ENCODE assay signal across 8 cellular contexts in the genomic region with DNA sequence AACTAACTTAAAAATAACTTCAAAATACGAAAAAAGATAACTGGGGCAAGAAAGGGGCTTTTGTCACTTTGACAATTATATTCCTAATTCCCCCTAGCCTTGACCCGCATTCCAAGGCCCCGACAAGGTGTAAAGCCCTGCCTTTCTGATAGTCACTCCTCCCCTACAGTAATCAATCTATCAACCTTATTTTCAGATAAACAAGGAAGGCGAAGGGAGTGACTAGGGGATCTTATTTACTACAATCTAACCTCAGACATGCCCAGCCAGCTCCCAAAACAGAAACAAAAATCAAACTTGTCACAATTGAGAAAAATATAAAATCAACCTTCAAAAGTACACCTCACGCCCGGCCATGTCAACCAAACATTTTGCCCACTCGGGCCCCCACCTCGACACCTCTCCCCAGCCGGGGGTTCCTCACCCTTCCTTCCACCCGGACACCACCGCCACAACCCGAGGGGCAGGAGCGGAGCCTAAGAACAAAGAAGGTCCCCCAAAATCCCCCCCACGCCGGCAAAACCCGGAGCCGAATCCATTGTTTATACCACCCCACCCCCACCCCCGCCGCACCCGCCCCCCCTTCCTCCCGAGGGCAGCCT. TPM values are rescaled to one million over a fixed set of nuclear protein-coding genes. Genes with fewer than 3 reads are reported as not detected.
A peak's percentile ranks its signal among the peaks of the same experiment; 100 is the strongest.
DNase-seq lines count a peak whose midpoint lies in the region; ATAC-seq and TF ChIP-seq lines count a peak whose summit lies in the region.

No MANE protein-coding gene starts in this region.

- peak overlapping the region; percentile 97 for H3K4me2 ChIP-seq in mammary epithelial cell (ENCODE audit: insufficient read depth, low read depth, low read length)
- peak overlapping the region; percentile 87 for H3K4me2 ChIP-seq in mesenchymal stem cell (ENCODE audit: low read length, poor library complexity, severe bottlenecking)

- no peak overlapping the region for H2BK12ac ChIP-seq in mesenchymal stem cell (ENCODE audit: low read length in 2 of 2)

- H3K9ac ChIP-seq in mammary epithelial cell (ENCODE audit: insufficient read depth, low read length) (peak overlapping the region; percentile 81), mesenchymal stem cell (ENCODE audit: low read length) (peak overlapping the region; percentile 97)

- no peak overlapping the region for H2AK5ac ChIP-seq in mesenchymal stem cell (ENCODE audit: low read length, severe bottlenecking)

- H3K36me3 ChIP-seq in mammary epithelial cell (ENCODE audit: insufficient read depth, low read length), result peaks cover 4% of the 10 kb centered on the region
- H3K36me3 ChIP-seq in mesenchymal stem cell (ENCODE audit: control insufficient read depth in 1 of 2, insufficient read depth in 2 of 2, low read depth in 1 of 2, low read length in 2 of 2), result peaks cover 4 to 29% of the 10 kb centered on the region in 2 experiments
- peaks cover 0 to 11% of the 10 kb centered on the region in 2 donors for H3K36me3 ChIP-seq in vagina

- under 1% methylated on average over 14 of the region's 21 CpGs for WGBS in mammary epithelial cell (ENCODE audit: low coverage, missing lambda C conversion rate)
- 23% methylated on average over 9 of the region's 21 CpGs for WGBS in mesenchymal stem cell

- no peak overlapping the region for H3K14ac ChIP-seq in mesenchymal stem cell (ENCODE audit: low read length in 2 of 2)

- no peak overlapping the region for H4K91ac ChIP-seq in mesenchymal stem cell (ENCODE audit: low read length)

- H2BK15ac ChIP-seq in mesenchymal stem cell (ENCODE audit: low read depth, poor library complexity, severe bottlenecking), result no peak overlapping the region

- no peaks in the 10 kb centered on the region for H3K27me3 ChIP-seq in mammary epithelial cell (ENCODE audit: insufficient read depth, low read length)
- H3K27me3 ChIP-seq in mesenchymal stem cell (ENCODE audit: control insufficient read depth in 1 of 2, insufficient read depth in 1 of 2, low read length in 2 of 2), result no peaks in the 10 kb centered on the region
- H3K27me3 ChIP-seq in vagina, result no peaks in the 10 kb centered on the region

- H3K9me3 ChIP-seq in mammary epithelial cell (replicated peaks; ENCODE audit: insufficient read depth, low read length) (no peaks in the 10 kb centered on the region), mesenchymal stem cell (ENCODE audit: control insufficient read depth, low read length) (no peaks in the 10 kb centered on the region), vagina (no peaks in the 10 kb centered on the region)

- BruUV-seq in mammary epithelial cell (replicated peaks; lab: Mats Ljungman, UMichigan), result TSS peak; percentile 22

- TF ChIP-seq CTCF in mammary epithelial cell (conservative IDR thresholded peaks at IDR 0.05 in 1 of 2, IDR thresholded peaks at IDR 0.05 in 1 of 2; ENCODE audit: extremely low read depth in 1 of 2, insufficient read depth in 1 of 2, low read depth in 1 of 2, low read length in 2 of 2), result no peak
- no peak for TF ChIP-seq CTCF in vagina (IDR thresholded peaks at IDR 0.05)

- intact Hi-C loops in mammary epithelial cell (cut with micrococcal nuclease) (no loop called here), vagina (cut with DNase I) (no loop called here)

- no peak overlapping the region for H4K8ac ChIP-seq in mesenchymal stem cell (ENCODE audit: low read length)

- H2AFZ ChIP-seq in mammary epithelial cell (ENCODE audit: low read depth, low read length) (peak overlapping the region; percentile 87), mesenchymal stem cell (ENCODE audit: low read depth, low read length) (no peak overlapping the region)

- peak; percentile 37 for DNase-seq in 8988T
- DNase-seq in mammary epithelial cell, result no peak
- DNase-seq in mesenchymal stem cell, result no peak
- no peak for DNase-seq in vagina (ENCODE audit: extremely low spot score in 2 of 2)
- DNase-seq in COLO668 (lab: John Stamatoyannopoulos, UW; ENCODE audit: unreplicated experiment), result no peak
- no peak for DNase-seq in OCI-M1 (lab: John Stamatoyannopoulos, UW)

- peak overlapping the region; percentile 69 to 98 (median 91) for H3K4me3 Mint-ChIP-seq in IgD-negative memory B cell

- H3K27me3 Mint-ChIP-seq in IgD-negative memory B cell, result no peaks in the 10 kb centered on the region

- CTCF ChIA-PET in mammary epithelial cell (lab: Charles Lee; ENCODE audit: low non-redundant PET), result interaction anchor here (0.7 kb wide), 1 partner anchor 10 kb away, joined by 6 read pairs; no protein-coding TSS in a partner anchor

- H3K4me3 ChIP-seq in mammary epithelial cell (replicated peaks in 1 of 3; ENCODE audit: insufficient read depth in 1 of 3, low read depth in 2 of 3, low read length in 3 of 3) (peak overlapping the region; percentile 73 to 97 (median 79)), mesenchymal stem cell (ENCODE audit: insufficient read depth in 1 of 2, low read depth in 1 of 2, low read length in 2 of 2) (peak overlapping the region; percentile 87 to 96), vagina (peak overlapping the region; percentile 65 to 72)

- peaks cover 44% of the 10 kb centered on the region for H3K79me2 ChIP-seq in mammary epithelial cell (ENCODE audit: insufficient read depth, low read length)

- H3K79me1 ChIP-seq in mesenchymal stem cell (replicated peaks; ENCODE audit: low read length, poor library complexity, severe bottlenecking), result peaks cover 7% of the 10 kb centered on the region

- H3K27ac ChIP-seq in mammary epithelial cell (ENCODE audit: insufficient read depth, low read depth, low read length), result peak overlapping the region; percentile 75
- no peak overlapping the region for H3K27ac ChIP-seq in mesenchymal stem cell (ENCODE audit: low read length, poor library complexity, severe bottlenecking)
- peak overlapping the region; percentile 79 for H3K27ac ChIP-seq in vagina

- in situ Hi-C loops in mammary epithelial cell (cut with MboI; ENCODE audit: low sequenced_read_pairs in 2 of 2), result no loop called here

- no peak overlapping the region for H2BK5ac ChIP-seq in mesenchymal stem cell (ENCODE audit: low read depth, low read length, poor library complexity, severe bottlenecking)

- no peaks in the 10 kb centered on the region for H3K9me3 Mint-ChIP-seq in IgD-negative memory B cell

- H3K27ac Mint-ChIP-seq in IgD-negative memory B cell, result peak overlapping the region; percentile 26 to 87 (median 85)

- TF ChIP-seq POLR2A in vagina (IDR thresholded peaks at IDR 0.05), result no peak

- peak overlapping the region in 1 of 2 experiments; percentile 84 for H3K4ac ChIP-seq in mesenchymal stem cell (ENCODE audit: low read depth in 1 of 2, low read length in 2 of 2)

- H3K36me3 Mint-ChIP-seq in IgD-negative memory B cell, result peaks cover 5% of the 10 kb centered on the region

- no peaks in the 10 kb centered on the region for H4K20me1 ChIP-seq in mammary epithelial cell (ENCODE audit: insufficient read depth, low read length)

- H3K23ac ChIP-seq in mesenchymal stem cell (ENCODE audit: low read length in 2 of 2), result no peak overlapping the region

- H3K4me1 Mint-ChIP-seq in IgD-negative memory B cell, result peaks cover 25 to 42% (median 38%) of the 10 kb centered on the region in 3 donors

- H2BK120ac ChIP-seq in mesenchymal stem cell (ENCODE audit: low read depth, low read length), result no peak overlapping the region

- ATAC-seq in GM18520 (IDR thresholded peaks at IDR 0.05; ENCODE audit: unreplicated experiment), result no peak

- H3K18ac ChIP-seq in mesenchymal stem cell (ENCODE audit: low read depth in 1 of 2, low read length in 2 of 2), result peak overlapping the region in 1 of 2 experiments; percentile 50

- H3K4me1 ChIP-seq in mammary epithelial cell (ENCODE audit: insufficient read depth, low read length), result peaks cover 10% of the 10 kb centered on the region
- H3K4me1 ChIP-seq in mesenchymal stem cell (ENCODE audit: control insufficient read depth, insufficient read depth, low read depth, low read length), result peaks cover 8% of the 10 kb centered on the region
- peaks cover 43% of the 10 kb centered on the region for H3K4me1 ChIP-seq in vagina

- dilution Hi-C loops in mammary epithelial cell (cut with HindIII; ENCODE audit: low sequenced_read_pairs), result no loop called here

RNA-seq across cellular contexts. Expression of gene ZFYVE1, which starts 0.6 kb away (rescaled TPM):
- polyA plus RNA-seq in IgD-negative memory B cell, result 7.5 TPM
- 10 to 100 TPM; 20.6 to 32.7 TPM for total RNA-seq in mammary epithelial cell
- polyA plus RNA-seq in mammary epithelial cell, result 11.1 TPM
- 13.0 TPM for polyA minus RNA-seq in mammary epithelial cell
- 16.3 TPM for polyA plus RNA-seq in mesenchymal stem cell (2013, experiment 1 of 2)
- polyA plus RNA-seq in mesenchymal stem cell (2013, experiment 2 of 2), result 16.7 TPM
- total RNA-seq in vagina, result 19.2 TPM

RNA-seq across cellular contexts. Expression of gene RBM25, which starts 32.0 kb away (rescaled TPM):
- polyA plus RNA-seq in IgD-negative memory B cell (61.3 TPM), mammary epithelial cell (18.2 TPM)
- total RNA-seq in mammary epithelial cell (10 to 100 TPM; 27.2 to 87.7 TPM), vagina (58.2 TPM)
- polyA minus RNA-seq in mammary epithelial cell, result 27.5 TPM
- polyA plus RNA-seq in mesenchymal stem cell (2013, experiment 1 of 2), result 71.1 TPM
- 68.1 TPM for polyA plus RNA-seq in mesenchymal stem cell (2013, experiment 2 of 2)
